Comparison of ENCODE assay signal across 1 cellular context in genomic region chr17:61579961-61580360, GRCh38.
TF ChIP-seq lines count a peak whose summit lies in the region.

No MANE protein-coding gene starts in this region.

TF ChIP-seq in HepG2, 621 proteins besides CTCF, POLR2A, EP300 and RAD21 (continued from another document and continues in another):
- peak; percentile 33; the same call in 1 of the 2 replicates for TF ChIP-seq ZNF574 (CRISPR knock-in tag; IDR thresholded peaks at IDR 0.05)
- no peak for TF ChIP-seq PCBP1 (IDR thresholded peaks at IDR 0.05; ENCODE audit: borderline replicate concordance, low read depth, low read length)
- TF ChIP-seq SRSF4 (IDR thresholded peaks at IDR 0.05; ENCODE audit: low read depth, low read length, poor library complexity, severe bottlenecking), result no peak
- no peak for TF ChIP-seq JUNB (CRISPR knock-in tag; IDR thresholded peaks at IDR 0.05; ENCODE audit: borderline replicate concordance)
- peak; percentile 48; the same call in 1 of the 2 replicates for TF ChIP-seq ATF1 (CRISPR knock-in tag; IDR thresholded peaks at IDR 0.05)
- TF ChIP-seq ZBTB7B (CRISPR knock-in tag; IDR thresholded peaks at IDR 0.05), result 0 out of 2 replicates have a peak, but pooled peaks have one; percentile 13
- no peak for TF ChIP-seq MAX (IDR thresholded peaks at IDR 0.05)
- TF ChIP-seq MED1 (CRISPR knock-in tag; IDR thresholded peaks at IDR 0.05), result 0 out of 2 replicates have a peak, but pooled peaks have one; percentile 34
- no peak for TF ChIP-seq JUN (CRISPR knock-in tag; IDR thresholded peaks at IDR 0.05)
- TF ChIP-seq ZNF747 (CRISPR knock-in tag; IDR thresholded peaks at IDR 0.05; ENCODE audit: borderline replicate concordance), result no peak
- TF ChIP-seq PRDM4 (CRISPR knock-in tag; IDR thresholded peaks at IDR 0.05; ENCODE audit: borderline replicate concordance), result 0 out of 2 replicates have a peak, but pooled peaks have one; percentile 14
- peak; percentile 29; the same call in 1 of the 2 replicates for TF ChIP-seq MYC (CRISPR knock-in tag; IDR thresholded peaks at IDR 0.05; ENCODE audit: borderline replicate concordance)
- TF ChIP-seq ZBTB43 (CRISPR knock-in tag; conservative IDR thresholded peaks at IDR 0.05), result peak; percentile 53; the same call in 1 of the 2 replicates
- TF ChIP-seq E2F5 (CRISPR knock-in tag; conservative IDR thresholded peaks at IDR 0.05), result no peak
- TF ChIP-seq ZNF142 (CRISPR knock-in tag; IDR thresholded peaks at IDR 0.05), result peak; percentile 50; the same call in 1 of the 2 replicates
- TF ChIP-seq ZFP90 (CRISPR knock-in tag; IDR thresholded peaks at IDR 0.05; ENCODE audit: borderline replicate concordance), result no peak
- TF ChIP-seq NRL (CRISPR knock-in tag; IDR thresholded peaks at IDR 0.05; ENCODE audit: borderline replicate concordance), result no peak
- peak; percentile 46; the same call in 1 of the 2 replicates for TF ChIP-seq HDAC2 (CRISPR knock-in tag; IDR thresholded peaks at IDR 0.05)
- TF ChIP-seq CCDC6 (CRISPR knock-in tag; IDR thresholded peaks at IDR 0.05), result no peak
- TF ChIP-seq SMAD3 (CRISPR knock-in tag; IDR thresholded peaks at IDR 0.05), result 0 out of 2 replicates have a peak, but pooled peaks have one; percentile 19
- TF ChIP-seq HNF1A (IDR thresholded peaks at IDR 0.05; ENCODE audit: low read depth), result no peak
- TF ChIP-seq HNF1A (CRISPR knock-in tag; IDR thresholded peaks at IDR 0.05; ENCODE audit: borderline replicate concordance), result no peak
- TF ChIP-seq POGZ (CRISPR knock-in tag; IDR thresholded peaks at IDR 0.05), result peak; percentile 46; the same call in 1 of the 2 replicates
- TF ChIP-seq MTERF4 (CRISPR knock-in tag; IDR thresholded peaks at IDR 0.05), result no peak
- TF ChIP-seq YEATS4 (CRISPR knock-in tag; IDR thresholded peaks at IDR 0.05; ENCODE audit: borderline replicate concordance), result peak; percentile 39; the same call in 1 of the 2 replicates
- TF ChIP-seq ZNF20 (CRISPR knock-in tag; IDR thresholded peaks at IDR 0.05), result no peak
- TF ChIP-seq MAFG (CRISPR knock-in tag; IDR thresholded peaks at IDR 0.05), result no peak
- no peak for TF ChIP-seq NCOA2 (CRISPR knock-in tag; IDR thresholded peaks at IDR 0.05)
- TF ChIP-seq ARNTL (CRISPR knock-in tag; IDR thresholded peaks at IDR 0.05), result peak; percentile 22
- peak; percentile 47; the same call in 1 of the 2 replicates for TF ChIP-seq ONECUT2 (CRISPR knock-in tag; IDR thresholded peaks at IDR 0.05)
- TF ChIP-seq ZNF263 (CRISPR knock-in tag; IDR thresholded peaks at IDR 0.05), result 0 out of 2 replicates have a peak, but pooled peaks have one; percentile 36
- TF ChIP-seq KDM3A (CRISPR knock-in tag; IDR thresholded peaks at IDR 0.05; ENCODE audit: low read depth), result no peak
- TF ChIP-seq TRIM24 (CRISPR knock-in tag; IDR thresholded peaks at IDR 0.05), result no peak
- peak; percentile 86 for TF ChIP-seq STAG1 (CRISPR knock-in tag; IDR thresholded peaks at IDR 0.05)
- TF ChIP-seq NFIB (CRISPR knock-in tag; IDR thresholded peaks at IDR 0.05; ENCODE audit: borderline replicate concordance), result no peak
- TF ChIP-seq XRCC5 (optimal IDR thresholded peaks at IDR 0.05; ENCODE audit: low read length), result peak; percentile 72
- TF ChIP-seq ETV5 (CRISPR knock-in tag; IDR thresholded peaks at IDR 0.05; ENCODE audit: borderline replicate concordance), result no peak
- peak; percentile 76 for TF ChIP-seq SALL1 (CRISPR knock-in tag; IDR thresholded peaks at IDR 0.05)
- no peak for TF ChIP-seq MXD1 (CRISPR knock-in tag; IDR thresholded peaks at IDR 0.05)
- 0 out of 2 replicates have a peak, but pooled peaks have one; percentile 23 for TF ChIP-seq ZMYM3 (CRISPR knock-in tag; IDR thresholded peaks at IDR 0.05)
- TF ChIP-seq PITX1 (CRISPR knock-in tag; IDR thresholded peaks at IDR 0.05), result peak; percentile 74; the same call in 1 of the 2 replicates
- peak; percentile 48; the same call in 1 of the 2 replicates for TF ChIP-seq KMT2A (CRISPR knock-in tag; IDR thresholded peaks at IDR 0.05)
- 0 out of 2 replicates have a peak, but pooled peaks have one; percentile 49 for TF ChIP-seq ISL2 (CRISPR knock-in tag; IDR thresholded peaks at IDR 0.05)
